Comparison of ENCODE assay signal across 25 cellular contexts in the genomic region with DNA sequence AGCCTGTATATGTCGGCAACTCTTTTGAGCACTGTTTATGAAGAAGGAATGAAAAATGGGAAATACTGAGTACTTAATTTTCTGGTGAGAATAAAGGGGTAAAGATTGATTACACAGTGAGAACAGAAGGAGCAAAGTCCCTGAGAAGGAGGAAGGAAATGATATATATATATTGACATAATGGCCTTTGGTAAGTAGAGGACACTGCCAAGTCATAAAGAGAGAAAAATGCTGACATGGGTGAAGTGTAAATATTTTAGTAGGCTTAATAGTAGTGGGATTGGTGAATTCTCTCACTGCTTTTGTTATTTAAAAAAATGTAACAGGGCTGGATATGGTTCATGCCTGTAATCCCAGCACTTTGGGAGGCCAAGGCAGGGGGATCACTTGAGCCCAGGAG. TPM values are rescaled to one million over a fixed set of nuclear protein-coding genes. Genes with fewer than 3 reads are reported as not detected.
A peak's percentile ranks its signal among the peaks of the same experiment; 100 is the strongest.
DNase-seq lines count a peak whose midpoint lies in the region; ATAC-seq and TF ChIP-seq lines count a peak whose summit lies in the region.
"Had no signal": no experiment of that assay in that cellular context is flagged by ENCODE, and none has a peak within 500 bp of the region (broad histone marks: within the 10 kb centered on the region; RNA-seq: fewer than 3 reads in every experiment).

No MANE protein-coding gene starts in this region.

- TF ChIP-seq POLR2A in body of pancreas (IDR thresholded peaks at IDR 0.05) (no peak), GM18505 (IDR thresholded peaks at IDR 0.05; ENCODE audit: borderline replicate concordance, extremely low read depth, insufficient read depth, insufficient read length) (no peak)

- H3K4me1 Mint-ChIP-seq in GM23338 = peaks cover 9% of the 10 kb centered on the region; the same call in 2 of the 3 replicates

- H3K9me3 Mint-ChIP-seq in GM23338 = no peaks in the 10 kb centered on the region
- H3K9me3 Mint-ChIP-seq: CD4-positive, alpha-beta T cell; nephron progenitor cell; stimulated activated naive CD8-positive, alpha-beta T cell treated with anti-CD3 and anti-CD28 coated beads, Interleukin-15, Interleukin-2, amounts not matched to agents 100 ng/mL and 50 ng/mL, for 24 hours had no signal

- no peak overlapping the region for H3K4me3 ChIP-seq in GM23338
- no peak overlapping the region for H3K4me3 ChIP-seq in body of pancreas
- H3K4me3 ChIP-seq in mucosa of descending colon = no peak overlapping the region
- H3K4me3 ChIP-seq: cardiac muscle cell, left lung, skin epidermis, upper lobe of left lung had no signal

- H3K27me3 ChIP-seq in GM23338 (ENCODE audit: insufficient read depth) = no peaks in the 10 kb centered on the region
- no peaks in the 10 kb centered on the region for H3K27me3 ChIP-seq in body of pancreas
- H3K27me3 ChIP-seq: cardiac muscle cell, foreskin keratinocyte, left lung, upper lobe of left lung had no signal

- peak overlapping the region; percentile 2 for H3K27ac Mint-ChIP-seq in GM23338
- H3K27ac Mint-ChIP-seq: activated CD8-positive, alpha-beta T cell treated with anti-CD3 and anti-CD28 coated beads, Interleukin-2, amount 10 ng/mL, durations not matched to agents 7 days and 5 days; CD4-positive, alpha-beta T cell; stimulated activated naive CD8-positive, alpha-beta T cell treated with anti-CD3 and anti-CD28 coated beads, Interleukin-15, Interleukin-2, amounts not matched to agents 100 ng/mL and 50 ng/mL, for 24 hours had no signal

- H3K4me2 ChIP-seq in GM23338 = no peak overlapping the region

- WGBS in body of pancreas, 2 donors = 54 to 76% methylated on average over 1 of the region's 1 CpG

- H3K36me3 Mint-ChIP-seq in GM23338 (ENCODE audit: low read depth) = peaks cover 3% of the 10 kb centered on the region; the same call in 1 of the 3 replicates

- no peak overlapping the region for H3K4me3 Mint-ChIP-seq in GM23338
- H3K4me3 Mint-ChIP-seq: activated CD8-positive, alpha-beta T cell treated with anti-CD3 and anti-CD28 coated beads, Interleukin-2, amount 10 ng/mL, durations not matched to agents 7 days and 5 days; CD4-positive, alpha-beta T cell; nephron progenitor cell; stimulated activated naive CD8-positive, alpha-beta T cell treated with anti-CD3 and anti-CD28 coated beads, Interleukin-15, Interleukin-2, amounts not matched to agents 100 ng/mL and 50 ng/mL, for 24 hours had no signal

- no peaks in the 10 kb centered on the region for H3K9me2 ChIP-seq in GM23338 (ENCODE audit: insufficient read depth)

- no peak for ATAC-seq in GM23338
- peak; percentile 47 for ATAC-seq in body of pancreas
- peak; percentile 92 for ATAC-seq in mucosa of descending colon
- no peak for ATAC-seq in GM18505 (IDR thresholded peaks at IDR 0.05; ENCODE audit: unreplicated experiment)
- ATAC-seq: activated CD8-positive, alpha-beta T cell treated with anti-CD3 and anti-CD28 coated beads, Interleukin-2, amount 10 ng/mL, durations not matched to agents 7 days and 5 days; foreskin keratinocyte; left lung had no signal

- H3K4me1 ChIP-seq in GM23338 (ENCODE audit: insufficient read depth) (peaks cover 16% of the 10 kb centered on the region), body of pancreas (peaks cover 36% of the 10 kb centered on the region), mucosa of descending colon (ENCODE audit: low read depth) (peaks cover 51% of the 10 kb centered on the region)
- H3K4me1 ChIP-seq: foreskin keratinocyte had no signal

- intact Hi-C loops in body of pancreas (cut with DNase I) = no loop called here
- intact Hi-C loops in mucosa of descending colon (cut with DNase I, micrococcal nuclease) = no loop called here

- H2AFZ ChIP-seq in GM23338 = no peak overlapping the region

- H4K20me1 ChIP-seq in GM23338 (replicated peaks; ENCODE audit: insufficient read depth) = no peaks in the 10 kb centered on the region; the same call in 1 of the 2 replicates

- H3K79me2 ChIP-seq in GM23338 (replicated peaks; ENCODE audit: insufficient read depth) = peaks cover 62% of the 10 kb centered on the region

- TF ChIP-seq CTCF in GM23338 (conservative IDR thresholded peaks at IDR 0.05; ENCODE audit: low read depth in 2 of 2) = no peak
- TF ChIP-seq CTCF in body of pancreas (IDR thresholded peaks at IDR 0.05) = no peak
- no peak for TF ChIP-seq CTCF in mucosa of descending colon (IDR thresholded peaks at IDR 0.05)

- H3F3A ChIP-seq in GM23338 (replicated peaks; ENCODE audit: low read depth) = no peaks in the 10 kb centered on the region

- no peaks in the 10 kb centered on the region for H3K36me3 ChIP-seq in GM23338 (ENCODE audit: insufficient read depth)
- no peaks in the 10 kb centered on the region for H3K36me3 ChIP-seq in body of pancreas (replicated peaks in 1 of 2; ENCODE audit: insufficient read depth in 1 of 2, low read depth in 2 of 2)
- H3K36me3 ChIP-seq in mucosa of descending colon (ENCODE audit: low read depth) = no peaks in the 10 kb centered on the region
- H3K36me3 ChIP-seq: cardiac muscle cell, left lung, upper lobe of left lung had no signal

- H3K9me3 ChIP-seq in body of pancreas (no peaks in the 10 kb centered on the region), mucosa of descending colon (no peaks in the 10 kb centered on the region)
- H3K9me3 ChIP-seq: left lung, upper lobe of left lung had no signal

- H3K27ac ChIP-seq in GM23338 (ENCODE audit: low read depth) (no peak overlapping the region), body of pancreas (peak overlapping the region in 1 of 4 donors; percentile 29), temporal lobe (ENCODE audit: low read depth, low read length) (peak overlapping the region; percentile 46)
- H3K27ac ChIP-seq: cardiac muscle cell, foreskin keratinocyte had no signal

- DNase-seq in GM23338 (ENCODE audit: low spot score) = no peak
- no peak for DNase-seq in body of pancreas
- DNase-seq in mucosa of descending colon = no peak
- DNase-seq in stimulated activated CD4-positive, alpha-beta T cell treated with anti-CD3 and anti-CD28 coated beads, Interleukin-4, amount 100 ng/mL, for 24 hours = no peak
- DNase-seq in occipital lobe (lab: John Stamatoyannopoulos, UW) = no peak
- DNase-seq: activated CD8-positive, alpha-beta T cell treated with anti-CD3 and anti-CD28 coated beads, Interleukin-2, amount 10 ng/mL, durations not matched to agents 7 days and 5 days; activated naive CD4-positive, alpha-beta T cell; amniotic stem cell; CD4-positive, alpha-beta T cell; effector CD4-positive, alpha-beta T cell; foreskin keratinocyte; GDM1; HCEC 1CT; KBM-7; left lung; midbrain; NCI-H510A treated with DMSO at 0.1 percent for 48 hours; nephron progenitor cell; stimulated activated CD4-positive, alpha-beta T cell treated with anti-CD3 and anti-CD28 coated beads, Interleukin-2, amount 100 ng/mL, for 48 hours; upper lobe of left lung had no signal

- H3K27me3 Mint-ChIP-seq in GM23338 (ENCODE audit: insufficient read depth, low read depth, poor library complexity) = no peaks in the 10 kb centered on the region
- H3K27me3 Mint-ChIP-seq: CD4-positive, alpha-beta T cell; stimulated activated naive CD8-positive, alpha-beta T cell treated with anti-CD3 and anti-CD28 coated beads, Interleukin-15, Interleukin-2, amounts not matched to agents 100 ng/mL and 50 ng/mL, for 24 hours had no signal

TF ChIP-seq in GM23338, 12 proteins besides CTCF, POLR2A, EP300 and RAD21 (continues in another document):
- TF ChIP-seq, protein P1, sequence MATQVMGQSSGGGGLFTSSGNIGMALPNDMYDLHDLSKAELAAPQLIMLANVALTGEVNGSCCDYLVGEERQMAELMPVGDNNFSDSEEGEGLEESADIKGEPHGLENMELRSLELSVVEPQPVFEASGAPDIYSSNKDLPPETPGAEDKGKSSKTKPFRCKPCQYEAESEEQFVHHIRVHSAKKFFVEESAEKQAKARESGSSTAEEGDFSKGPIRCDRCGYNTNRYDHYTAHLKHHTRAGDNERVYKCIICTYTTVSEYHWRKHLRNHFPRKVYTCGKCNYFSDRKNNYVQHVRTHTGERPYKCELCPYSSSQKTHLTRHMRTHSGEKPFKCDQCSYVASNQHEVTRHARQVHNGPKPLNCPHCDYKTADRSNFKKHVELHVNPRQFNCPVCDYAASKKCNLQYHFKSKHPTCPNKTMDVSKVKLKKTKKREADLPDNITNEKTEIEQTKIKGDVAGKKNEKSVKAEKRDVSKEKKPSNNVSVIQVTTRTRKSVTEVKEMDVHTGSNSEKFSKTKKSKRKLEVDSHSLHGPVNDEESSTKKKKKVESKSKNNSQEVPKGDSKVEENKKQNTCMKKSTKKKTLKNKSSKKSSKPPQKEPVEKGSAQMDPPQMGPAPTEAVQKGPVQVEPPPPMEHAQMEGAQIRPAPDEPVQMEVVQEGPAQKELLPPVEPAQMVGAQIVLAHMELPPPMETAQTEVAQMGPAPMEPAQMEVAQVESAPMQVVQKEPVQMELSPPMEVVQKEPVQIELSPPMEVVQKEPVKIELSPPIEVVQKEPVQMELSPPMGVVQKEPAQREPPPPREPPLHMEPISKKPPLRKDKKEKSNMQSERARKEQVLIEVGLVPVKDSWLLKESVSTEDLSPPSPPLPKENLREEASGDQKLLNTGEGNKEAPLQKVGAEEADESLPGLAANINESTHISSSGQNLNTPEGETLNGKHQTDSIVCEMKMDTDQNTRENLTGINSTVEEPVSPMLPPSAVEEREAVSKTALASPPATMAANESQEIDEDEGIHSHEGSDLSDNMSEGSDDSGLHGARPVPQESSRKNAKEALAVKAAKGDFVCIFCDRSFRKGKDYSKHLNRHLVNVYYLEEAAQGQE (IDR thresholded peaks at IDR 0.05; ENCODE audit: unreplicated experiment) = no peak
- no peak for TF ChIP-seq EZH2phosphoT487 (IDR thresholded peaks at IDR 0.05; ENCODE audit: unreplicated experiment)
- no peak for TF ChIP-seq ETS1 (IDR thresholded peaks at IDR 0.05)
- TF ChIP-seq CREB1 (CRISPR knock-in tag; IDR thresholded peaks at IDR 0.05; ENCODE audit: low read depth) = no peak

RNA-seq across cellular contexts. Expression of gene VMP1, which starts 16.2 kb away (rescaled TPM):
- total RNA-seq in GM23338 (2014; rRNA removed; shearing (Covaris generic)) = 112 and 137 TPM in 2 replicates
- polyA plus RNA-seq in GM23338 (2016; fragmentation: Nextera tagmentation; extraction: Ambion mirVana) = 63.1 and 70.1 TPM in 2 replicates
- total RNA-seq in body of pancreas (100 to 1,000 TPM; 174 to 259 TPM), mucosa of descending colon (100 to 1,000 TPM; 257 to 361 (median 266) TPM), temporal lobe (162 TPM), occipital lobe (238 TPM)

RNA-seq across cellular contexts. Expression of gene PTRH2, which starts 16.4 kb away (rescaled TPM):
- 26.6 and 32.7 TPM in 2 replicates for total RNA-seq in GM23338 (2014; rRNA removed; shearing (Covaris generic))
- polyA plus RNA-seq in GM23338 (2016; fragmentation: Nextera tagmentation; extraction: Ambion mirVana) = 70.7 and 85.2 TPM in 2 replicates
- total RNA-seq in body of pancreas (10 to 100 TPM; 15.3 to 15.5 TPM), mucosa of descending colon (10 to 100 TPM; 17.0 to 20.4 (median 20.2) TPM), temporal lobe (13.5 TPM), occipital lobe (22.1 TPM)

Comparison
In these comparisons a context has a peak if more than half of its experiments do, and no peak if none do; other contexts are left out.
1. ATAC-seq: peak in body of pancreas (single experiment) and mucosa of descending colon (single experiment); none in GM23338 (single experiment) and GM18505 (single experiment).